ENCODE assay signal across 1 cellular context in genomic region chr10:88244781-88245350, GRCh38.
TF ChIP-seq lines count a peak whose summit lies in the region.

No MANE protein-coding gene starts in this region.

TF ChIP-seq in SK-N-SH, 30 proteins besides CTCF, POLR2A, EP300 and RAD21 (continued from another document):
- TF ChIP-seq ZBTB33 (IDR thresholded peaks at IDR 0.05; ENCODE audit: borderline replicate concordance, low read depth) (no peak), FOXJ3 (CRISPR knock-in tag; IDR thresholded peaks at IDR 0.05) (no peak; the same call in 1 of the 2 replicates), TCF12 (IDR thresholded peaks at IDR 0.05) (no peak), EZH2phosphoT487 (IDR thresholded peaks at IDR 0.05; ENCODE audit: borderline replicate concordance, low read depth) (no peak), ELF1 (IDR thresholded peaks at IDR 0.05) (no peak)
